Comparison of ENCODE assay signal across 16 cellular contexts in the genomic region with DNA sequence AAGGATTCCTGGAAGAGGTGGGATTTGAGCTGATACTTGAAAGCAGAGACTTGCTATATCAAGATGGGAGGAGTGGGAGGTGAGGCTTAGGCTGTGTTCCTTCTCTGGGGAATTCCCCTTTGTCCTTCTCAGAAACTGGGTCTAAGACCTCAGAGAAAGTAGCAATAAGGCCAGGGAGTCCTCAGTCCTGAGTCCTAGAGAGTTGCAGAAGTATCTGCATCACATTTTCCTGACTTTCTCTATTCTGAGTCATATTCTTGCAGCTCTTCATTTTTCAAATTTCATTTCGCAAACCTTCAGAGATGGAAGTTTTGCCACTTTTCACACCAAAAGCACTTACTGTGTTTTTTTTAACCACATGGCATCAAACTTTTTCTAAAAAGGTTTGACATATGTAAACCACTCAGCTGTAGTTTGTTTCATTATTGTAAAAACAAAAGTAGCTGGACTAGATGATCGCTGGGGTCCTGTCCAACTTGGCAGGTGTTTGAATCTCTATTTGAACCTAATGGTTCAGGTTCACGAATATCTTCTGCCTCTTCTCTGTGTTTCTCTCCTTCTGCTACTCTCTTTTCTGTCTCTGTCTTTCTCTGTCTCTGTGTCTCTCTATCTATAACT. TPM values are rescaled to one million over a fixed set of nuclear protein-coding genes. Genes with fewer than 3 reads are reported as not detected.
DNase-seq lines count a peak whose midpoint lies in the region; ATAC-seq and TF ChIP-seq lines count a peak whose summit lies in the region.
"Had no signal": no experiment of that assay in that cellular context is flagged by ENCODE, and none has a peak within 500 bp of the region (broad histone marks: within the 10 kb centered on the region; RNA-seq: fewer than 3 reads in every experiment).

No MANE protein-coding gene starts in this region.

- peak; percentile 82 to 89 for ATAC-seq in activated naive CD4-positive, alpha-beta T cell treated with anti-CD3 and anti-CD28 coated beads, Interleukin-2, amount 50 U/mL, for 72 hours
- peak; percentile 66 for ATAC-seq in HG02884 (IDR thresholded peaks at IDR 0.05; ENCODE audit: unreplicated experiment)
- ATAC-seq in effector memory CD8-positive, alpha-beta T cell (replicated peaks): peak; percentile 75

- peaks cover 22 to 38% of the 10 kb centered on the region in 2 donors for H3K4me1 Mint-ChIP-seq in effector memory CD8-positive, alpha-beta T cell (ENCODE audit: low read depth in 2 of 2)

- peak overlapping the region; percentile 34 to 41 for H3K4me3 Mint-ChIP-seq in effector memory CD8-positive, alpha-beta T cell
- H3K4me3 Mint-ChIP-seq: neural crest cell had no signal

- no peaks in the 10 kb centered on the region for H3K36me3 Mint-ChIP-seq in activated naive CD4-positive, alpha-beta T cell treated with anti-CD3 and anti-CD28 coated beads, Interleukin-2, amount 50 U/mL, for 72 hours
- H3K36me3 Mint-ChIP-seq in effector memory CD8-positive, alpha-beta T cell (ENCODE audit: insufficient read depth): no peaks in the 10 kb centered on the region

- H3K4me1 ChIP-seq in suprapubic skin: peaks cover 13% of the 10 kb centered on the region

- no peaks in the 10 kb centered on the region for H3K27me3 Mint-ChIP-seq in effector memory CD8-positive, alpha-beta T cell

- peaks cover 0 to 5% of the 10 kb centered on the region in 2 donors for H3K9me3 Mint-ChIP-seq in activated naive CD4-positive, alpha-beta T cell treated with anti-CD3 and anti-CD28 coated beads, Interleukin-2, amount 50 U/mL, for 72 hours
- no peaks in the 10 kb centered on the region for H3K9me3 Mint-ChIP-seq in effector memory CD8-positive, alpha-beta T cell
- H3K9me3 Mint-ChIP-seq: neural crest cell had no signal

- H3K4me3 ChIP-seq in suprapubic skin: no peak overlapping the region
- H3K4me3 ChIP-seq: BLaER1 had no signal

- no peaks in the 10 kb centered on the region for H3K9me3 ChIP-seq in suprapubic skin
- H3K9me3 ChIP-seq: BLaER1 had no signal

- no peak for TF ChIP-seq EP300 in suprapubic skin (IDR thresholded peaks at IDR 0.05)

- H3K27me3 ChIP-seq in suprapubic skin: no peaks in the 10 kb centered on the region
- H3K27me3 ChIP-seq: BLaER1 had no signal

- WGBS in suprapubic skin: 73% methylated on average over 3 of the region's 3 CpGs

- H3K36me3 ChIP-seq in suprapubic skin: no peaks in the 10 kb centered on the region
- H3K36me3 ChIP-seq: BLaER1 had no signal

- DNase-seq in activated naive CD4-positive, alpha-beta T cell treated with anti-CD3 and anti-CD28 coated beads, Interleukin-2, amount 50 U/mL, for 72 hours (ENCODE audit: low spot score in 2 of 2): no peak
- no peak for DNase-seq in activated naive CD4-positive, alpha-beta T cell (lab: John Stamatoyannopoulos, UW)
- DNase-seq in effector memory CD8-positive, alpha-beta T cell: no peak
- DNase-seq in suprapubic skin (ENCODE audit: low spot score in 2 of 2) (peak in 1 of 2 donors; percentile 4), NCI-H345 treated with DMSO at 0.1 percent for 48 hours (lab: John Stamatoyannopoulos, UW; ENCODE audit: unreplicated experiment) (no peak), NCI-H187 treated with DMSO at 0.1 percent for 48 hours (lab: John Stamatoyannopoulos, UW) (no peak), DMS53 (lab: John Stamatoyannopoulos, UW) (no peak)
- DNase-seq: activated naive CD4-positive, alpha-beta T cell treated with anti-CD3 and anti-CD28 coated beads, Interleukin-2, amount 50 U/mL, for 16 hours; dermis blood vessel endothelial cell; GDM1; NCI-H226; stimulated activated CD4-positive, alpha-beta T cell treated with anti-CD3 and anti-CD28 coated beads, Interleukin-12 subunit alpha, Interleukin-12 subunit beta, amount 100 ng/mL, for 4 hours; stimulated activated CD8-positive, alpha-beta memory T cell treated with anti-CD3 and anti-CD28 coated beads, Interleukin-4, amount 100 ng/mL, for 48 hours had no signal

- TF ChIP-seq POLR2A in suprapubic skin (IDR thresholded peaks at IDR 0.05): no peak

- TF ChIP-seq CTCF in suprapubic skin (IDR thresholded peaks at IDR 0.05): no peak

- peak overlapping the region; percentile 24 to 45 for H3K27ac Mint-ChIP-seq in activated naive CD4-positive, alpha-beta T cell treated with anti-CD3 and anti-CD28 coated beads, Interleukin-2, amount 50 U/mL, for 72 hours
- peak overlapping the region; percentile 62 to 93 for H3K27ac Mint-ChIP-seq in effector memory CD8-positive, alpha-beta T cell

- H3K27ac ChIP-seq in suprapubic skin: peak overlapping the region; percentile 69
- H3K27ac ChIP-seq: BLaER1 had no signal

RNA-seq across cellular contexts. Expression of a gene that starts 21.3 kb away (rescaled TPM):
- 1 to 10 TPM in 1 of 2 donors, under 1 TPM in 1; 0.98 to 2.9 TPM for total RNA-seq in activated naive CD4-positive, alpha-beta T cell treated with anti-CD3 and anti-CD28 coated beads, Interleukin-2, amount 50 U/mL, for 72 hours
- total RNA-seq in suprapubic skin: 1 to 10 TPM in 2 of 4 donors, under 1 TPM in 2; 0.23 to 3.8 (median 1.1) TPM
